1 cellular context compared by ENCODE assay signal in genomic region chr5:42691413-42691861, GRCh38.
TF ChIP-seq lines count a peak whose summit lies in the region.

No MANE protein-coding gene starts in this region.

TF ChIP-seq in HCT116, 20 proteins besides CTCF, POLR2A, EP300 and RAD21:
- TF ChIP-seq ELF1 (IDR thresholded peaks at IDR 0.05; ENCODE audit: borderline replicate concordance, low read depth) (no peak), CEBPB (IDR thresholded peaks at IDR 0.05; ENCODE audit: low read depth) (no peak), EZH2phosphoT487 (IDR thresholded peaks at IDR 0.05; ENCODE audit: borderline replicate concordance) (no peak), TCF7L2 (IDR thresholded peaks at IDR 0.05; ENCODE audit: borderline replicate concordance, extremely low read depth, insufficient read depth, insufficient read length) (no peak), ZBTB33 (IDR thresholded peaks at IDR 0.05; ENCODE audit: extremely low read depth, insufficient replicate concordance, low read length) (no peak), EZH2 (IDR thresholded peaks at IDR 0.05) (no peak), ATF3 (IDR thresholded peaks at IDR 0.05) (no peak), EGR1 (IDR thresholded peaks at IDR 0.05; ENCODE audit: low read depth) (no peak), YY1 (IDR thresholded peaks at IDR 0.05; ENCODE audit: extremely low read depth, insufficient replicate concordance, low read depth, low read length) (no peak)
- TF ChIP-seq, protein P1, sequence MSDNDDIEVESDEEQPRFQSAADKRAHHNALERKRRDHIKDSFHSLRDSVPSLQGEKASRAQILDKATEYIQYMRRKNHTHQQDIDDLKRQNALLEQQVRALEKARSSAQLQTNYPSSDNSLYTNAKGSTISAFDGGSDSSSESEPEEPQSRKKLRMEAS (IDR thresholded peaks at IDR 0.05), result no peak
